Comparison of ENCODE assay signal across 8 cellular contexts in genomic region chr7:27661776-27662489, GRCh38. TPM values are rescaled to one million over a fixed set of nuclear protein-coding genes. Genes with fewer than 3 reads are reported as not detected.
DNase-seq lines count a peak whose midpoint lies in the region; ATAC-seq and TF ChIP-seq lines count a peak whose summit lies in the region.

No MANE protein-coding gene starts in this region.

- peaks cover 0 to 6% (median 0%) of the 10 kb centered on the region in 3 donors for H3K36me3 ChIP-seq in tibial artery

- H3K4me3 Mint-ChIP-seq in activated CD8-positive, alpha-beta memory T cell treated with anti-CD3 and anti-CD28 coated beads, Interleukin-2, amount 10 ng/mL, durations not matched to agents 7 days and 5 days: peak overlapping the region; percentile 75

- H3K9me3 Mint-ChIP-seq in activated CD8-positive, alpha-beta memory T cell treated with anti-CD3 and anti-CD28 coated beads, Interleukin-2, amount 10 ng/mL, durations not matched to agents 7 days and 5 days (ENCODE audit: low read depth): no peaks in the 10 kb centered on the region

- H3K27me3 Mint-ChIP-seq in activated CD8-positive, alpha-beta memory T cell treated with anti-CD3 and anti-CD28 coated beads, Interleukin-2, amount 10 ng/mL, durations not matched to agents 7 days and 5 days: no peaks in the 10 kb centered on the region

- in situ Hi-C loops in KBM-7 (cut with MboI; ENCODE audit: low pct_unique_long_range_greater_than_20kb, low sequenced_read_pairs): no loop called here

- TF ChIP-seq CTCF in epithelial cell of proximal tubule (conservative IDR thresholded peaks at IDR 0.05; ENCODE audit: low read depth, low read length) (peak; percentile 7), tibial artery (IDR thresholded peaks at IDR 0.05) (no peak)

- H3K4me3 ChIP-seq in epithelial cell of proximal tubule (ENCODE audit: low read depth, low read length) (peak overlapping the region; percentile 91), mononuclear cell (ENCODE audit: low read length) (peak overlapping the region; percentile 93), tibial artery (peak overlapping the region; percentile 71 to 90)

- CTCF ChIA-PET in activated CD8-positive, alpha-beta memory T cell treated with anti-CD3 and anti-CD28 coated beads, Interleukin-2, amount 10 ng/mL, durations not matched to agents 7 days and 5 days (lab: Charles Lee): interaction anchor here (1.1 to 1.6 kb wide), 6 partner anchors 19 to 532 kb away, joined by 3 to 5 read pairs (median 4); partner anchors contain the start of genes HOXA4 and TAX1BP1

- H3K4me1 ChIP-seq in mononuclear cell (ENCODE audit: insufficient read depth, low read length) (peaks cover 24% of the 10 kb centered on the region), tibial artery (peaks cover 0 to 15% (median 7%) of the 10 kb centered on the region in 4 donors)

- H3K4me1 Mint-ChIP-seq in activated CD8-positive, alpha-beta memory T cell treated with anti-CD3 and anti-CD28 coated beads, Interleukin-2, amount 10 ng/mL, durations not matched to agents 7 days and 5 days: peaks cover 19% of the 10 kb centered on the region

- H3K27ac Mint-ChIP-seq in activated CD8-positive, alpha-beta memory T cell treated with anti-CD3 and anti-CD28 coated beads, Interleukin-2, amount 10 ng/mL, durations not matched to agents 7 days and 5 days: peak overlapping the region; percentile 81

- H3K36me3 Mint-ChIP-seq in activated CD8-positive, alpha-beta memory T cell treated with anti-CD3 and anti-CD28 coated beads, Interleukin-2, amount 10 ng/mL, durations not matched to agents 7 days and 5 days: peaks cover 2% of the 10 kb centered on the region

- DNase-seq in DMS79 treated with DMSO at 0.1 percent for 48 hours (lab: John Stamatoyannopoulos, UW) (peak; percentile 56), DMS79 (lab: John Stamatoyannopoulos, UW) (no peak), KBM-7 (peak; percentile 44), epithelial cell of proximal tubule (ENCODE audit: low read depth) (no peak), tibial artery (peak; percentile 31 to 72), NCI-H2029 treated with DMSO at 0.1 percent for 48 hours (lab: John Stamatoyannopoulos, UW) (no peak)
- DNase-seq in activated CD8-positive, alpha-beta memory T cell treated with anti-CD3 and anti-CD28 coated beads, Interleukin-2, amount 10 ng/mL, durations not matched to agents 7 days and 5 days: peak; percentile 50

- H3K9me3 ChIP-seq in mononuclear cell (ENCODE audit: low read depth, low read length) (no peaks in the 10 kb centered on the region), tibial artery (no peaks in the 10 kb centered on the region)

- ATAC-seq in activated CD8-positive, alpha-beta memory T cell treated with anti-CD3 and anti-CD28 coated beads, Interleukin-2, amount 10 ng/mL, durations not matched to agents 7 days and 5 days: no peak

- H3K27me3 ChIP-seq in mononuclear cell (ENCODE audit: insufficient read depth, low read length) (no peaks in the 10 kb centered on the region), tibial artery (no peaks in the 10 kb centered on the region)

- intact Hi-C loops in tibial artery (cut with DNase I; ENCODE audit: low total_unique reads): loop anchor here (10.0 kb wide), 1 partner anchor 743 kb away; no protein-coding TSS in a partner anchor

- H3K27ac ChIP-seq in tibial artery: peak overlapping the region; percentile 86 to 96

RNA-seq across cellular contexts. Expression of gene HIBADH, which starts 0.8 kb away (rescaled TPM):
- total RNA-seq in activated CD8-positive, alpha-beta memory T cell treated with anti-CD3 and anti-CD28 coated beads, Interleukin-2, amount 10 ng/mL, durations not matched to agents 7 days and 5 days: 10 to 100 TPM; 13.1 to 15.8 TPM
- total RNA-seq in epithelial cell of proximal tubule (43.0 and 49.5 TPM in 2 replicates), mononuclear cell (6.6 TPM)

Comparison
In these comparisons a context has a peak if more than half of its experiments do, and no peak if none do; other contexts are left out.
1. DNase-seq: peak in DMS79 treated with DMSO at 0.1 percent for 48 hours (single experiment), KBM-7 (single experiment), activated CD8-positive, alpha-beta memory T cell treated with anti-CD3 and anti-CD28 coated beads, Interleukin-2, amount 10 ng/mL, durations not matched to agents 7 days and 5 days (single experiment) and tibial artery (2 of 2); none in DMS79 (single experiment), epithelial cell of proximal tubule (single experiment) and NCI-H2029 treated with DMSO at 0.1 percent for 48 hours (single experiment).
2. Peak in every context shown above with its lines, with median percentiles within 50 percentile points of each other: H3K4me3 ChIP-seq.